Comparison of ENCODE assay signal across 33 cellular contexts in the genomic region with DNA sequence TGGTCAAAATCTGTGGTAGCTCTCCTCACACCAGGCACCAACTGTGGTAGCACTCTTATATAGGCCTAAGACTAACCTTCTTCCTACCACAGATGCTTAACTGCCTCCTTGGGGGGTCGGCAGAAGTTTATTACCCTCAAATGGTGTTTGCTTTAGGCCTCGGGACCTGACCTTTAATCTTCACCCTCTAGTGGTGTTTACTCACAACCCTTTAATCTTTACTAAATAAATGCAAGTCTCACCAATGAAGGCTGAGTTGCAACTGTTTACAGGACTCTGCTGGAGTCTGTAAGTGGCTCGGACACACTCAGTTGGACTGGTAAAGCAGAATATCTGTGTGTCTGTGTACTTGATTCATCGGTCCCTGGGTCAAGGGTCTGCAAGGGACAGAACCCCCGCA. TPM values are rescaled to one million over a fixed set of nuclear protein-coding genes. Genes with fewer than 3 reads are reported as not detected.
"Had no signal": no experiment of that assay in that cellular context is flagged by ENCODE, and none has a peak within 500 bp of the region (broad histone marks: within the 10 kb centered on the region; RNA-seq: fewer than 3 reads in every experiment).

No MANE protein-coding gene starts in this region.

- H3K27me3 ChIP-seq: colonic mucosa, esophagus squamous epithelium, heart right ventricle, tibial nerve, upper lobe of left lung had no signal

- H3K36me3 Mint-ChIP-seq: immature natural killer cell; stimulated activated naive B cell treated with anti-CD40 and anti-IgM and Interleukin-4, amounts not matched to agents 10 μg/mL and 1 μg/mL and 100 μg/mL, for 72 hours had no signal

- H3K4me1 ChIP-seq: colonic mucosa, psoas muscle, tibial nerve, upper lobe of left lung had no signal

- H3K9me3 ChIP-seq: colonic mucosa, psoas muscle had no signal

- H3K27me3 Mint-ChIP-seq: stimulated activated naive CD8-positive, alpha-beta T cell treated with anti-CD3 and anti-CD28 coated beads, Interleukin-15, Interleukin-2, amounts not matched to agents 100 ng/mL and 50 ng/mL, for 24 hours had no signal

- H3K4me3 Mint-ChIP-seq: immature natural killer cell; naive thymus-derived CD8-positive, alpha-beta T cell; nephron progenitor cell; stimulated activated naive B cell treated with anti-CD40 and anti-IgM and Interleukin-4, amounts not matched to agents 10 μg/mL and 1 μg/mL and 100 μg/mL, for 72 hours; stimulated activated naive CD8-positive, alpha-beta T cell treated with anti-CD3 and anti-CD28 coated beads, Interleukin-15, Interleukin-2, amounts not matched to agents 100 ng/mL and 50 ng/mL, for 24 hours had no signal

- FAIRE-seq: urothelium cell line had no signal

- H3K27ac ChIP-seq: colonic mucosa, esophagus squamous epithelium, heart right ventricle, psoas muscle, skin epidermis, thoracic aorta, tibial nerve, upper lobe of left lung had no signal

- H3K4me3 ChIP-seq: colonic mucosa, esophagus squamous epithelium, heart right ventricle, psoas muscle, skin epidermis, thoracic aorta, tibial nerve, upper lobe of left lung had no signal

- H3K4me1 Mint-ChIP-seq: immature natural killer cell; naive thymus-derived CD8-positive, alpha-beta T cell; stimulated activated naive B cell treated with anti-CD40 and anti-IgM and Interleukin-4, amounts not matched to agents 10 μg/mL and 1 μg/mL and 100 μg/mL, for 72 hours had no signal

- DNase-seq: colonic mucosa; dermis blood vessel endothelial cell; effector memory CD4-positive, alpha-beta T cell; erythroblast; esophagus squamous epithelium; foreskin melanocyte; glutamatergic neuron; heart right ventricle; hippocampal formation; immature natural killer cell; islet precursor cell; kidney glomerular epithelial cell; mammary epithelial cell; naive thymus-derived CD8-positive, alpha-beta T cell; nephron progenitor cell; nucleus accumbens; psoas muscle; right cardiac atrium; stimulated activated CD4-positive, alpha-beta T cell treated with anti-CD3 and anti-CD28 coated beads, Interleukin-15, amount 100 ng/mL, for 24 hours; stimulated activated CD4-positive, alpha-beta T cell treated with anti-CD3 and anti-CD28 coated beads, Interleukin-2, amount 100 ng/mL, for 48 hours; stimulated activated naive B cell treated with anti-CD40 and anti-IgM and Interleukin-4, amounts not matched to agents 10 μg/mL and 1 μg/mL and 100 μg/mL, for 72 hours; upper lobe of left lung had no signal

- ATAC-seq: heart right ventricle; naive thymus-derived CD8-positive, alpha-beta T cell; psoas muscle; right cardiac atrium; stimulated activated naive B cell treated with anti-CD40 and anti-IgM and Interleukin-4, amounts not matched to agents 10 μg/mL and 1 μg/mL and 100 μg/mL, for 72 hours had no signal

- H3K36me3 ChIP-seq: colonic mucosa, esophagus squamous epithelium, heart right ventricle, thoracic aorta, tibial nerve, upper lobe of left lung had no signal

- H3K27ac Mint-ChIP-seq: immature natural killer cell; naive thymus-derived CD8-positive, alpha-beta T cell; nephron progenitor cell; stimulated activated naive B cell treated with anti-CD40 and anti-IgM and Interleukin-4, amounts not matched to agents 10 μg/mL and 1 μg/mL and 100 μg/mL, for 72 hours; stimulated activated naive CD8-positive, alpha-beta T cell treated with anti-CD3 and anti-CD28 coated beads, Interleukin-15, Interleukin-2, amounts not matched to agents 100 ng/mL and 50 ng/mL, for 24 hours had no signal

RNA-seq across cellular contexts. Expression of a gene that starts 29.4 kb away (rescaled TPM):
- total RNA-seq: chondrocyte; colonic mucosa; dermis blood vessel endothelial cell; esophagus squamous epithelium; heart right ventricle; lower leg skin; mammary epithelial cell; mesenteric fat pad; myocyte; naive thymus-derived CD8-positive, alpha-beta T cell; osteocyte; psoas muscle; renal cortical epithelial cell; right cardiac atrium; thoracic aorta; tibial nerve; upper lobe of left lung had no signal
- polyA plus RNA-seq: heart right ventricle; immature natural killer cell; mammary epithelial cell; naive thymus-derived CD8-positive, alpha-beta T cell; psoas muscle; right cardiac atrium had no signal
